In genomic region chr3:148149556-148149955, GRCh38 we compare ENCODE assay signal across 35 cellular contexts.
"Had no signal": no experiment of that assay in that cellular context is flagged by ENCODE, and none has a peak within 500 bp of the region (broad histone marks: within the 10 kb centered on the region; RNA-seq: fewer than 3 reads in every experiment).

No MANE protein-coding gene starts in this region.

- FAIRE-seq: astrocyte, endothelial cell of umbilical vein, TTC549 had no signal

- H3K4me1 ChIP-seq: right atrium auricular region, upper lobe of left lung had no signal

- H3K27ac Mint-ChIP-seq: activated CD4-positive, alpha-beta memory T cell treated with anti-CD3 and anti-CD28 coated beads for 36 hours; activated CD4-positive, alpha-beta T cell treated with anti-CD3 and anti-CD28 coated beads, Interleukin-2, amount 10 ng/mL, durations not matched to agents 24 days and 14 days; activated T-helper 17 cell treated with anti-CD3 and anti-CD28 coated beads, Interleukin-2, amount 50 U/mL, for 72 hours; effector memory CD8-positive, alpha-beta T cell; immature natural killer cell; naive thymus-derived CD4-positive, alpha-beta T cell; stimulated activated memory B cell treated with anti-CD40 and anti-IgM and Interleukin-4, amounts not matched to agents 10 μg/mL and 1 μg/mL and 100 μg/mL, for 72 hours; stimulated activated naive CD8-positive, alpha-beta T cell treated with anti-CD3 and anti-CD28 coated beads, Interleukin-15, amount 100 ng/mL, for 72 hours had no signal

- H3K9me3 Mint-ChIP-seq: activated CD4-positive, alpha-beta T cell treated with anti-CD3 and anti-CD28 coated beads, Interleukin-2, amount 10 ng/mL, durations not matched to agents 24 days and 14 days; activated T-cell treated with anti-CD3 and anti-CD28 coated beads, Interleukin-2, amount 50 U/mL, for 4 hours had no signal

- H3K27me3 ChIP-seq: brain microvascular endothelial cell, right atrium auricular region, thyroid gland, upper lobe of left lung had no signal

- H3K36me3 ChIP-seq: brain microvascular endothelial cell, right atrium auricular region, thyroid gland, upper lobe of left lung had no signal

- H3K4me3 ChIP-seq: right atrium auricular region, smooth muscle cell, thyroid gland, upper lobe of left lung had no signal

- H3K4me1 Mint-ChIP-seq: activated CD4-positive, alpha-beta T cell treated with anti-CD3 and anti-CD28 coated beads, Interleukin-2, amount 10 ng/mL, durations not matched to agents 24 days and 14 days; activated T-helper 17 cell treated with anti-CD3 and anti-CD28 coated beads, Interleukin-2, amount 50 U/mL, for 72 hours; immature natural killer cell; naive thymus-derived CD4-positive, alpha-beta T cell; stimulated activated memory B cell treated with anti-CD40 and anti-IgM and Interleukin-4, amounts not matched to agents 10 μg/mL and 1 μg/mL and 100 μg/mL, for 72 hours; stimulated activated naive CD8-positive, alpha-beta T cell treated with anti-CD3 and anti-CD28 coated beads, Interleukin-15, amount 100 ng/mL, for 72 hours had no signal

- DNase-seq: activated CD4-positive, alpha-beta memory T cell treated with anti-CD3 and anti-CD28 coated beads for 36 hours; activated CD4-positive, alpha-beta T cell treated with anti-CD3 and anti-CD28 coated beads, Interleukin-2, amount 10 ng/mL, durations not matched to agents 24 days and 14 days; activated CD4-positive, CD25-positive, alpha-beta regulatory T cell treated with anti-CD3 and anti-CD28 coated beads, Interleukin-2, amount 50 U/mL, for 72 hours; activated gamma-delta T cell treated with Interleukin-2 at 50 U/mL for 16 hours; activated naive CD4-positive, alpha-beta T cell treated with anti-CD3 and anti-CD28 coated beads, Interleukin-2, amount 50 U/mL, for 16 hours; activated T-cell treated with anti-CD3 and anti-CD28 coated beads, Interleukin-2, amount 50 U/mL, for 4 hours; amniotic stem cell; brain microvascular endothelial cell; caudate nucleus; cortex of kidney; effector memory CD8-positive, alpha-beta T cell; head of caudate nucleus; hippocampal formation; immature natural killer cell; kidney; left colon; mammary epithelial cell; midbrain; naive thymus-derived CD4-positive, alpha-beta T cell; stimulated activated CD4-positive, alpha-beta T cell treated with anti-CD3 and anti-CD28 coated beads, Interleukin-1b, Interleukin-23, amount 100 ng/mL, for 48 hours; stimulated activated CD4-positive, alpha-beta T cell treated with anti-CD3 and anti-CD28 coated beads, Interleukin-4, amount 100 ng/mL, for 4 hours; stimulated activated CD8-positive, alpha-beta memory T cell treated with anti-CD3 and anti-CD28 coated beads, Interleukin-4, amount 100 ng/mL, for 48 hours; stimulated activated naive CD8-positive, alpha-beta T cell treated with anti-CD3 and anti-CD28 coated beads, Interleukin-15, amount 100 ng/mL, for 72 hours; substantia nigra; thyroid gland; upper lobe of left lung had no signal

- H3K36me3 Mint-ChIP-seq: activated CD4-positive, alpha-beta memory T cell treated with anti-CD3 and anti-CD28 coated beads for 36 hours; immature natural killer cell; naive thymus-derived CD4-positive, alpha-beta T cell; stimulated activated memory B cell treated with anti-CD40 and anti-IgM and Interleukin-4, amounts not matched to agents 10 μg/mL and 1 μg/mL and 100 μg/mL, for 72 hours had no signal

- H3K4me2 ChIP-seq: smooth muscle cell had no signal

- H3K9me3 ChIP-seq: right atrium auricular region, thyroid gland, upper lobe of left lung had no signal

- H3K4me3 Mint-ChIP-seq: activated CD4-positive, alpha-beta memory T cell treated with anti-CD3 and anti-CD28 coated beads for 36 hours; activated CD4-positive, alpha-beta T cell treated with anti-CD3 and anti-CD28 coated beads, Interleukin-2, amount 10 ng/mL, durations not matched to agents 24 days and 14 days; activated T-cell treated with anti-CD3 and anti-CD28 coated beads, Interleukin-2, amount 50 U/mL, for 4 hours; activated T-helper 17 cell treated with anti-CD3 and anti-CD28 coated beads, Interleukin-2, amount 50 U/mL, for 72 hours; effector memory CD8-positive, alpha-beta T cell; immature natural killer cell; naive thymus-derived CD4-positive, alpha-beta T cell; neural crest cell; stimulated activated memory B cell treated with anti-CD40 and anti-IgM and Interleukin-4, amounts not matched to agents 10 μg/mL and 1 μg/mL and 100 μg/mL, for 72 hours; stimulated activated naive CD8-positive, alpha-beta T cell treated with anti-CD3 and anti-CD28 coated beads, Interleukin-15, amount 100 ng/mL, for 72 hours had no signal

- H3K27ac ChIP-seq: brain microvascular endothelial cell, right atrium auricular region, thyroid gland, upper lobe of left lung, VCaP had no signal

- H3K27me3 Mint-ChIP-seq: activated CD4-positive, alpha-beta memory T cell treated with anti-CD3 and anti-CD28 coated beads for 36 hours; activated CD4-positive, alpha-beta T cell treated with anti-CD3 and anti-CD28 coated beads, Interleukin-2, amount 10 ng/mL, durations not matched to agents 24 days and 14 days; activated T-helper 17 cell treated with anti-CD3 and anti-CD28 coated beads, Interleukin-2, amount 50 U/mL, for 72 hours; effector memory CD8-positive, alpha-beta T cell; naive thymus-derived CD4-positive, alpha-beta T cell; stimulated activated memory B cell treated with anti-CD40 and anti-IgM and Interleukin-4, amounts not matched to agents 10 μg/mL and 1 μg/mL and 100 μg/mL, for 72 hours; stimulated activated naive CD8-positive, alpha-beta T cell treated with anti-CD3 and anti-CD28 coated beads, Interleukin-15, amount 100 ng/mL, for 72 hours had no signal
